ENCODE assay signal across 15 cellular contexts in the genomic region with DNA sequence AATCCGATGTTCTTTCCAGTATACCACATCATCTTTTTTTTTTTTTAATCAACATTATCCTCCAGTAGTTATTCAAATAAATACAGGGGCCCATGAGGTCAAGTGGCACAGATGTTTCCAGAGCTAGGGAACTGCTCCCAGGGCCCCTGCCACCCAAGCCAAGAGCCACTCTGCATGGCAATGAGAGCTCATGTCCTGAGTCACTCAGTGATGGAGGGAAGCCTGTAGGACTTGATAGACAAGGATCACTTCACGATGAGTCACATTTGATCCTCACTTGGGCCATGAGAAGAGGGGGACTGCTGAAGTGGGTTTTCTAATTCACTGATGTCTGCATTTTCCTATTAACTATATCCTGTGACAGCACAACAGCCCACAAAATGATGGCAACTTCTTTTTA.
"Had no signal": no experiment of that assay in that cellular context is flagged by ENCODE, and none has a peak within 500 bp of the region (broad histone marks: within the 10 kb centered on the region; RNA-seq: fewer than 3 reads in every experiment).

No MANE protein-coding gene starts in this region.

- H3K27ac ChIP-seq: adrenal gland, breast epithelium, upper lobe of left lung had no signal

- H3K4me3 ChIP-seq: adrenal gland, breast epithelium, upper lobe of left lung had no signal

- H3K36me3 ChIP-seq: adrenal gland, breast epithelium, upper lobe of left lung had no signal

- H3K4me1 ChIP-seq: adrenal gland, breast epithelium, upper lobe of left lung had no signal

- H3K9me3 ChIP-seq: adrenal gland, breast epithelium, upper lobe of left lung had no signal

- ATAC-seq: activated naive CD4-positive, alpha-beta T cell treated with anti-CD3 and anti-CD28 coated beads, Interleukin-2, amount 50 U/mL, for 72 hours; left lobe of liver had no signal

- FAIRE-seq: astrocyte, keratinocyte had no signal

- DNase-seq: activated CD4-positive, alpha-beta T cell treated with anti-CD3 and anti-CD28 coated beads, Interleukin-2, amount 50 U/mL, for 4 hours; activated gamma-delta T cell treated with Interleukin-2 at 50 U/mL for 16 hours; effector CD8-positive, alpha-beta T cell; hippocampal formation; midbrain; nephron progenitor cell; occipital lobe; stimulated activated CD4-positive, alpha-beta T cell treated with anti-CD3 and anti-CD28 coated beads, Interleukin-2, amount 100 ng/mL, for 24 hours; upper lobe of left lung had no signal

- H3K27me3 ChIP-seq: adrenal gland, breast epithelium, upper lobe of left lung had no signal
